1 cellular context compared by ENCODE assay signal in the genomic region with DNA sequence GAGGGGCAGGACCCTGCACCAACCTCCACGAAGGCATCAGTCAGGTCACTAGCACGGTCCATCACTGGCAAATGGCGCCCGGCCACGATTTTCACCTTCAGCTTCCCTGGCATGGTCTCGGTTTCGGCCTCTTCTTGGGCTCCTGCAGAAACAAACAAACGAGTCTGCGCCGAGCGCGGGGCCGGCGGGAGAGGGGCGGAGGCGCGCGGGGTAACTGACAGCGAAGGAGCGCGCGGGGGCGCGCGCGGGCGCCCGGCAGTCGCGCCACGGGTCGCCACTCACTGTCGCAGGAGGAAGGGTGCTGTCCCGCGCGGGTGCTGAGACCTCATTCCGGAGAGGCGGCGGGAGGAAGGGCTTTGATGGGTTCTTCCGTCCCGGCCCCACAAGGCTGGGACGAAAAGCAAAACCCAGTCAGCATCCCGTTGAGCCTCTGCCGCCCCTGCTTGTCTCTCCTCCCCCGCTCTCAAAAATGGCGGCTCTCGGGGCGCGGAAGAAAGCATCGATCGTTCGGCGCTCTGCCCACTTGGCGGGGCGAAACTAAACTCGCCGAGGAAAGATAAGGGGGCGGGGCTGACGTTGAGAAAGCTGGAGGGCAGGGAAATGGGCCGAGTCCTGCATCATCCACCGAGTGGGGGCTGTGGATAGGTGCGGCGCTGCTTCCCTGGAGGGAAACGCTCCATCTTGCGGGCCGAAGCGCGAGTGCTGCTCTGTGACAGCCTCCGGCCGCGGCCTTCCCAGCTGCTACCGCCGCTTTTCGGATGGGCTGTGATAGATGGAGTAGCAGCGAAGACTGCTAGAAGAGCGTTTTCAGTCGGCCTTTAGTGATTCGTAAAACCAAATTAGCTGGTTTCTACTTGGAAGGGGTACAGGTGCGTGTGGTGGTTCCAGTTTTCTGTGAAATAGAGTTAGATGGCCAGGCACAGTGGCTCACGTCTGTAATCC.
TF ChIP-seq lines count a peak whose summit lies in the region.

A gene with protein sequence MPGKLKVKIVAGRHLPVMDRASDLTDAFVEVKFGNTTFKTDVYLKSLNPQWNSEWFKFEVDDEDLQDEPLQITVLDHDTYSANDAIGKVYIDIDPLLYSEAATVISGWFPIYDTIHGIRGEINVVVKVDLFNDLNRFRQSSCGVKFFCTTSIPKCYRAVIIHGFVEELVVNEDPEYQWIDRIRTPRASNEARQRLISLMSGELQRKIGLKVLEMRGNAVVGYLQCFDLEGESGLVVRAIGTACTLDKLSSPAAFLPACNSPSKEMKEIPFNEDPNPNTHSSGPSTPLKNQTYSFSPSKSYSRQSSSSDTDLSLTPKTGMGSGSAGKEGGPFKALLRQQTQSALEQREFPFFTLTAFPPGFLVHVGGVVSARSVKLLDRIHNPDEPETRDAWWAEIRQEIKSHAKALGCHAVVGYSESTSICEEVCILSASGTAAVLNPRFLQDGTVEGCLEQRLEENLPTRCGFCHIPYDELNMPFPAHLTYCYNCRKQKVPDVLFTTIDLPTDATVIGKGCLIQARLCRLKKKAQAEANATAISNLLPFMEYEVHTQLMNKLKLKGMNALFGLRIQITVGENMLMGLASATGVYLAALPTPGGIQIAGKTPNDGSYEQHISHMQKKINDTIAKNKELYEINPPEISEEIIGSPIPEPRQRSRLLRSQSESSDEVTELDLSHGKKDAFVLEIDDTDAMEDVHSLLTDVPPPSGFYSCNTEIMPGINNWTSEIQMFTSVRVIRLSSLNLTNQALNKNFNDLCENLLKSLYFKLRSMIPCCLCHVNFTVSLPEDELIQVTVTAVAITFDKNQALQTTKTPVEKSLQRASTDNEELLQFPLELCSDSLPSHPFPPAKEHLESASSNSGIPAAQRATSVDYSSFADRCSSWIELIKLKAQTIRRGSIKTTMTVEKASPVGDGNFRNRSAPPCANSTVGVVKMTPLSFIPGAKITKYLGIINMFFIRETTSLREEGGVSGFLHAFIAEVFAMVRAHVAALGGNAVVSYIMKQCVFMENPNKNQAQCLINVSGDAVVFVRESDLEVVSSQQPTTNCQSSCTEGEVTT (minus strand): TSS at position 505 of the 942 bp plus-strand sequence. CDS start 392 bp downstream, at position 113.

TF ChIP-seq in HepG2, 621 proteins besides CTCF, POLR2A, EP300 and RAD21 (continued from another document and continues in another):
- TF ChIP-seq, protein P1, sequence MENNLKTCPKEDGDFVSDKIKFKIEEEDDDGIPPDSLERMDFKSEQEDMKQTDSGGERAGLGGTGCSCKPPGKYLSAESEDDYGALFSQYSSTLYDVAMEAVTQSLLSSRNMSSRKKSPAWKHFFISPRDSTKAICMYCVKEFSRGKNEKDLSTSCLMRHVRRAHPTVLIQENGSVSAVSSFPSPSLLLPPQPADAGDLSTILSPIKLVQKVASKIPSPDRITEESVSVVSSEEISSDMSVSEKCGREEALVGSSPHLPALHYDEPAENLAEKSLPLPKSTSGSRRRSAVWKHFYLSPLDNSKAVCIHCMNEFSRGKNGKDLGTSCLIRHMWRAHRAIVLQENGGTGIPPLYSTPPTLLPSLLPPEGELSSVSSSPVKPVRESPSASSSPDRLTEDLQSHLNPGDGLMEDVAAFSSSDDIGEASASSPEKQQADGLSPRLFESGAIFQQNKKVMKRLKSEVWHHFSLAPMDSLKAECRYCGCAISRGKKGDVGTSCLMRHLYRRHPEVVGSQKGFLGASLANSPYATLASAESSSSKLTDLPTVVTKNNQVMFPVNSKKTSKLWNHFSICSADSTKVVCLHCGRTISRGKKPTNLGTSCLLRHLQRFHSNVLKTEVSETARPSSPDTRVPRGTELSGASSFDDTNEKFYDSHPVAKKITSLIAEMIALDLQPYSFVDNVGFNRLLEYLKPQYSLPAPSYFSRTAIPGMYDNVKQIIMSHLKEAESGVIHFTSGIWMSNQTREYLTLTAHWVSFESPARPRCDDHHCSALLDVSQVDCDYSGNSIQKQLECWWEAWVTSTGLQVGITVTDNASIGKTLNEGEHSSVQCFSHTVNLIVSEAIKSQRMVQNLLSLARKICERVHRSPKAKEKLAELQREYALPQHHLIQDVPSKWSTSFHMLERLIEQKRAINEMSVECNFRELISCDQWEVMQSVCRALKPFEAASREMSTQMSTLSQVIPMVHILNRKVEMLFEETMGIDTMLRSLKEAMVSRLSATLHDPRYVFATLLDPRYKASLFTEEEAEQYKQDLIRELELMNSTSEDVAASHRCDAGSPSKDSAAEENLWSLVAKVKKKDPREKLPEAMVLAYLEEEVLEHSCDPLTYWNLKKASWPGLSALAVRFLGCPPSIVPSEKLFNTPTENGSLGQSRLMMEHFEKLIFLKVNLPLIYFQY (CRISPR knock-in tag; IDR thresholded peaks at IDR 0.05; ENCODE audit: borderline replicate concordance) = peak; percentile 80; the same call in 1 of the 2 replicates
- TF ChIP-seq REXO4 (CRISPR knock-in tag; IDR thresholded peaks at IDR 0.05; ENCODE audit: borderline replicate concordance) (0 out of 2 replicates have a peak, but pooled peaks have one; percentile 32), ZMYM4 (CRISPR knock-in tag; IDR thresholded peaks at IDR 0.05) (peak; percentile 97), PCBP1 (IDR thresholded peaks at IDR 0.05; ENCODE audit: borderline replicate concordance, low read depth, low read length) (0 out of 2 replicates have a peak, but pooled peaks have one; percentile 50), GABPA (IDR thresholded peaks at IDR 0.05; ENCODE audit: low read depth, low read length) (no peak), GABPA (CRISPR knock-in tag; IDR thresholded peaks at IDR 0.05; ENCODE audit: low read depth) (peak; percentile 71), KAT7 (CRISPR knock-in tag; IDR thresholded peaks at IDR 0.05; ENCODE audit: borderline replicate concordance) (0 out of 2 replicates have a peak, but pooled peaks have one; percentile 84)
- TF ChIP-seq, protein P2, sequence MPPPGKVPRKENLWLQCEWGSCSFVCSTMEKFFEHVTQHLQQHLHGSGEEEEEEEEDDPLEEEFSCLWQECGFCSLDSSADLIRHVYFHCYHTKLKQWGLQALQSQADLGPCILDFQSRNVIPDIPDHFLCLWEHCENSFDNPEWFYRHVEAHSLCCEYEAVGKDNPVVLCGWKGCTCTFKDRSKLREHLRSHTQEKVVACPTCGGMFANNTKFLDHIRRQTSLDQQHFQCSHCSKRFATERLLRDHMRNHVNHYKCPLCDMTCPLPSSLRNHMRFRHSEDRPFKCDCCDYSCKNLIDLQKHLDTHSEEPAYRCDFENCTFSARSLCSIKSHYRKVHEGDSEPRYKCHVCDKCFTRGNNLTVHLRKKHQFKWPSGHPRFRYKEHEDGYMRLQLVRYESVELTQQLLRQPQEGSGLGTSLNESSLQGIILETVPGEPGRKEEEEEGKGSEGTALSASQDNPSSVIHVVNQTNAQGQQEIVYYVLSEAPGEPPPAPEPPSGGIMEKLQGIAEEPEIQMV (CRISPR knock-in tag; IDR thresholded peaks at IDR 0.05; ENCODE audit: low read depth) = no peak; the same call in 1 of the 2 replicates
- TF ChIP-seq, protein P3, sequence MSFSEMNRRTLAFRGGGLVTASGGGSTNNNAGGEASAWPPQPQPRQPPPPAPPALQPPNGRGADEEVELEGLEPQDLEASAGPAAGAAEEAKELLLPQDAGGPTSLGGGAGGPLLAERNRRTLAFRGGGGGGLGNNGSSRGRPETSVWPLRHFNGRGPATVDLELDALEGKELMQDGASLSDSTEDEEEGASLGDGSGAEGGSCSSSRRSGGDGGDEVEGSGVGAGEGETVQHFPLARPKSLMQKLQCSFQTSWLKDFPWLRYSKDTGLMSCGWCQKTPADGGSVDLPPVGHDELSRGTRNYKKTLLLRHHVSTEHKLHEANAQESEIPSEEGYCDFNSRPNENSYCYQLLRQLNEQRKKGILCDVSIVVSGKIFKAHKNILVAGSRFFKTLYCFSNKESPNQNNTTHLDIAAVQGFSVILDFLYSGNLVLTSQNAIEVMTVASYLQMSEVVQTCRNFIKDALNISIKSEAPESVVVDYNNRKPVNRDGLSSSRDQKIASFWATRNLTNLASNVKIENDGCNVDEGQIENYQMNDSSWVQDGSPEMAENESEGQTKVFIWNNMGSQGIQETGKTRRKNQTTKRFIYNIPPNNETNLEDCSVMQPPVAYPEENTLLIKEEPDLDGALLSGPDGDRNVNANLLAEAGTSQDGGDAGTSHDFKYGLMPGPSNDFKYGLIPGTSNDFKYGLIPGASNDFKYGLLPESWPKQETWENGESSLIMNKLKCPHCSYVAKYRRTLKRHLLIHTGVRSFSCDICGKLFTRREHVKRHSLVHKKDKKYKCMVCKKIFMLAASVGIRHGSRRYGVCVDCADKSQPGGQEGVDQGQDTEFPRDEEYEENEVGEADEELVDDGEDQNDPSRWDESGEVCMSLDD (CRISPR knock-in tag; IDR thresholded peaks at IDR 0.05; ENCODE audit: borderline replicate concordance) = peak; percentile 56; the same call in 1 of the 2 replicates
- TF ChIP-seq, protein P4, sequence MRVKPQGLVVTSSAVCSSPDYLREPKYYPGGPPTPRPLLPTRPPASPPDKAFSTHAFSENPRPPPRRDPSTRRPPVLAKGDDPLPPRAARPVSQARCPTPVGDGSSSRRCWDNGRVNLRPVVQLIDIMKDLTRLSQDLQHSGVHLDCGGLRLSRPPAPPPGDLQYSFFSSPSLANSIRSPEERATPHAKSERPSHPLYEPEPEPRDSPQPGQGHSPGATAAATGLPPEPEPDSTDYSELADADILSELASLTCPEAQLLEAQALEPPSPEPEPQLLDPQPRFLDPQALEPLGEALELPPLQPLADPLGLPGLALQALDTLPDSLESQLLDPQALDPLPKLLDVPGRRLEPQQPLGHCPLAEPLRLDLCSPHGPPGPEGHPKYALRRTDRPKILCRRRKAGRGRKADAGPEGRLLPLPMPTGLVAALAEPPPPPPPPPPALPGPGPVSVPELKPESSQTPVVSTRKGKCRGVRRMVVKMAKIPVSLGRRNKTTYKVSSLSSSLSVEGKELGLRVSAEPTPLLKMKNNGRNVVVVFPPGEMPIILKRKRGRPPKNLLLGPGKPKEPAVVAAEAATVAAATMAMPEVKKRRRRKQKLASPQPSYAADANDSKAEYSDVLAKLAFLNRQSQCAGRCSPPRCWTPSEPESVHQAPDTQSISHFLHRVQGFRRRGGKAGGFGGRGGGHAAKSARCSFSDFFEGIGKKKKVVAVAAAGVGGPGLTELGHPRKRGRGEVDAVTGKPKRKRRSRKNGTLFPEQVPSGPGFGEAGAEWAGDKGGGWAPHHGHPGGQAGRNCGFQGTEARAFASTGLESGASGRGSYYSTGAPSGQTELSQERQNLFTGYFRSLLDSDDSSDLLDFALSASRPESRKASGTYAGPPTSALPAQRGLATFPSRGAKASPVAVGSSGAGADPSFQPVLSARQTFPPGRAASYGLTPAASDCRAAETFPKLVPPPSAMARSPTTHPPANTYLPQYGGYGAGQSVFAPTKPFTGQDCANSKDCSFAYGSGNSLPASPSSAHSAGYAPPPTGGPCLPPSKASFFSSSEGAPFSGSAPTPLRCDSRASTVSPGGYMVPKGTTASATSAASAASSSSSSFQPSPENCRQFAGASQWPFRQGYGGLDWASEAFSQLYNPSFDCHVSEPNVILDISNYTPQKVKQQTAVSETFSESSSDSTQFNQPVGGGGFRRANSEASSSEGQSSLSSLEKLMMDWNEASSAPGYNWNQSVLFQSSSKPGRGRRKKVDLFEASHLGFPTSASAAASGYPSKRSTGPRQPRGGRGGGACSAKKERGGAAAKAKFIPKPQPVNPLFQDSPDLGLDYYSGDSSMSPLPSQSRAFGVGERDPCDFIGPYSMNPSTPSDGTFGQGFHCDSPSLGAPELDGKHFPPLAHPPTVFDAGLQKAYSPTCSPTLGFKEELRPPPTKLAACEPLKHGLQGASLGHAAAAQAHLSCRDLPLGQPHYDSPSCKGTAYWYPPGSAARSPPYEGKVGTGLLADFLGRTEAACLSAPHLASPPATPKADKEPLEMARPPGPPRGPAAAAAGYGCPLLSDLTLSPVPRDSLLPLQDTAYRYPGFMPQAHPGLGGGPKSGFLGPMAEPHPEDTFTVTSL (CRISPR knock-in tag; IDR thresholded peaks at IDR 0.05; ENCODE audit: borderline replicate concordance) = peak; percentile 55
- TF ChIP-seq, protein P5, sequence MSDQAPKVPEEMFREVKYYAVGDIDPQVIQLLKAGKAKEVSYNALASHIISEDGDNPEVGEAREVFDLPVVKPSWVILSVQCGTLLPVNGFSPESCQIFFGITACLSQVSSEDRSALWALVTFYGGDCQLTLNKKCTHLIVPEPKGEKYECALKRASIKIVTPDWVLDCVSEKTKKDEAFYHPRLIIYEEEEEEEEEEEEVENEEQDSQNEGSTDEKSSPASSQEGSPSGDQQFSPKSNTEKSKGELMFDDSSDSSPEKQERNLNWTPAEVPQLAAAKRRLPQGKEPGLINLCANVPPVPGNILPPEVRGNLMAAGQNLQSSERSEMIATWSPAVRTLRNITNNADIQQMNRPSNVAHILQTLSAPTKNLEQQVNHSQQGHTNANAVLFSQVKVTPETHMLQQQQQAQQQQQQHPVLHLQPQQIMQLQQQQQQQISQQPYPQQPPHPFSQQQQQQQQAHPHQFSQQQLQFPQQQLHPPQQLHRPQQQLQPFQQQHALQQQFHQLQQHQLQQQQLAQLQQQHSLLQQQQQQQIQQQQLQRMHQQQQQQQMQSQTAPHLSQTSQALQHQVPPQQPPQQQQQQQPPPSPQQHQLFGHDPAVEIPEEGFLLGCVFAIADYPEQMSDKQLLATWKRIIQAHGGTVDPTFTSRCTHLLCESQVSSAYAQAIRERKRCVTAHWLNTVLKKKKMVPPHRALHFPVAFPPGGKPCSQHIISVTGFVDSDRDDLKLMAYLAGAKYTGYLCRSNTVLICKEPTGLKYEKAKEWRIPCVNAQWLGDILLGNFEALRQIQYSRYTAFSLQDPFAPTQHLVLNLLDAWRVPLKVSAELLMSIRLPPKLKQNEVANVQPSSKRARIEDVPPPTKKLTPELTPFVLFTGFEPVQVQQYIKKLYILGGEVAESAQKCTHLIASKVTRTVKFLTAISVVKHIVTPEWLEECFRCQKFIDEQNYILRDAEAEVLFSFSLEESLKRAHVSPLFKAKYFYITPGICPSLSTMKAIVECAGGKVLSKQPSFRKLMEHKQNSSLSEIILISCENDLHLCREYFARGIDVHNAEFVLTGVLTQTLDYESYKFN (CRISPR knock-in tag; conservative IDR thresholded peaks at IDR 0.05) = peak; percentile 62
- TF ChIP-seq, protein P6, sequence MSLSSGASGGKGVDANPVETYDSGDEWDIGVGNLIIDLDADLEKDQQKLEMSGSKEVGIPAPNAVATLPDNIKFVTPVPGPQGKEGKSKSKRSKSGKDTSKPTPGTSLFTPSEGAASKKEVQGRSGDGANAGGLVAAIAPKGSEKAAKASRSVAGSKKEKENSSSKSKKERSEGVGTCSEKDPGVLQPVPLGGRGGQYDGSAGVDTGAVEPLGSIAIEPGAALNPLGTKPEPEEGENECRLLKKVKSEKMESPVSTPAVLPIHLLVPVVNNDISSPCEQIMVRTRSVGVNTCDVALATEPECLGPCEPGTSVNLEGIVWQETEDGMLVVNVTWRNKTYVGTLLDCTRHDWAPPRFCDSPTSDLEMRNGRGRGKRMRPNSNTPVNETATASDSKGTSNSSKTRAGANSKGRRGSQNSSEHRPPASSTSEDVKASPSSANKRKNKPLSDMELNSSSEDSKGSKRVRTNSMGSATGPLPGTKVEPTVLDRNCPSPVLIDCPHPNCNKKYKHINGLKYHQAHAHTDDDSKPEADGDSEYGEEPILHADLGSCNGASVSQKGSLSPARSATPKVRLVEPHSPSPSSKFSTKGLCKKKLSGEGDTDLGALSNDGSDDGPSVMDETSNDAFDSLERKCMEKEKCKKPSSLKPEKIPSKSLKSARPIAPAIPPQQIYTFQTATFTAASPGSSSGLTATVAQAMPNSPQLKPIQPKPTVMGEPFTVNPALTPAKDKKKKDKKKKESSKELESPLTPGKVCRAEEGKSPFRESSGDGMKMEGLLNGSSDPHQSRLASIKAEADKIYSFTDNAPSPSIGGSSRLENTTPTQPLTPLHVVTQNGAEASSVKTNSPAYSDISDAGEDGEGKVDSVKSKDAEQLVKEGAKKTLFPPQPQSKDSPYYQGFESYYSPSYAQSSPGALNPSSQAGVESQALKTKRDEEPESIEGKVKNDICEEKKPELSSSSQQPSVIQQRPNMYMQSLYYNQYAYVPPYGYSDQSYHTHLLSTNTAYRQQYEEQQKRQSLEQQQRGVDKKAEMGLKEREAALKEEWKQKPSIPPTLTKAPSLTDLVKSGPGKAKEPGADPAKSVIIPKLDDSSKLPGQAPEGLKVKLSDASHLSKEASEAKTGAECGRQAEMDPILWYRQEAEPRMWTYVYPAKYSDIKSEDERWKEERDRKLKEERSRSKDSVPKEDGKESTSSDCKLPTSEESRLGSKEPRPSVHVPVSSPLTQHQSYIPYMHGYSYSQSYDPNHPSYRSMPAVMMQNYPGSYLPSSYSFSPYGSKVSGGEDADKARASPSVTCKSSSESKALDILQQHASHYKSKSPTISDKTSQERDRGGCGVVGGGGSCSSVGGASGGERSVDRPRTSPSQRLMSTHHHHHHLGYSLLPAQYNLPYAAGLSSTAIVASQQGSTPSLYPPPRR (CRISPR knock-in tag; IDR thresholded peaks at IDR 0.05; ENCODE audit: borderline replicate concordance) = no peak
